1 cellular context compared by ENCODE assay signal in the genomic region with DNA sequence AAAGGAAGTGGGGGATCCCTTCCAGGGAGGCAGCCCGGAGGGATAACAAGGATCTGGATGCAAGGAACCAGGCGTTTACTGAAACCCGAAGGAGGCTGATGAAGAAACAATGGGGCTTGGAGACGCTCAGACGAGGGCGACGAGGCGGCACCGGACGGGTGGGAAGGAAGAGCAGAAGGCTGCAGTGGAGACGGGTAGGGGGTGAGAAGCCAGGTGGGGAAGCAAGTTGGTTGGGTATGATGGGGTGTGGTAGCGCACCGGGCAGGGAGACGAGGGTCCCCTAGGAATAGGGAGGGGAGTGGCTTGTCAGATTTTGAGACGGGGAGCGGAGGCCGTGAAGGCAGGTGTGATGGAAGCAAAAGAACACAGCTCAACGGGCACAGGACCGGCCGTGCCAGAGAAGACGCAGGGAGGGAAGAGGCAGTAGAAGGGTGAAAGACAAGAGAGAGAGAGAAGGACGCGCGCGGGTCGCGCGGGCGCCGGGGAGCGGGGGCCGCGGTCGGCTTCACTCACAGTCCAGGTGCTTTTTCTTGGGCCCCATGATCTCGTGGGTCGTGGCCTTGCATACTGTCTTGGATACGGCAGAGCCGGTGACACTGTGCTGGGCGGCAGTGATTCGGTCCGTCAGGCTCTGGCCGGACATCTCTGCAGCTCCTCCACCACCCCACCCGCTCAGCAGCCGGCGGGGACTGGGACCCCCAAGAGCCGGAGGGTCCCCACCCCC.
TF ChIP-seq lines count a peak whose summit lies in the region.

No MANE protein-coding gene starts in this region.

TF ChIP-seq in K562, 482 proteins besides CTCF, POLR2A, EP300 and RAD21 (continued from another document):
- TF ChIP-seq, protein P1, sequence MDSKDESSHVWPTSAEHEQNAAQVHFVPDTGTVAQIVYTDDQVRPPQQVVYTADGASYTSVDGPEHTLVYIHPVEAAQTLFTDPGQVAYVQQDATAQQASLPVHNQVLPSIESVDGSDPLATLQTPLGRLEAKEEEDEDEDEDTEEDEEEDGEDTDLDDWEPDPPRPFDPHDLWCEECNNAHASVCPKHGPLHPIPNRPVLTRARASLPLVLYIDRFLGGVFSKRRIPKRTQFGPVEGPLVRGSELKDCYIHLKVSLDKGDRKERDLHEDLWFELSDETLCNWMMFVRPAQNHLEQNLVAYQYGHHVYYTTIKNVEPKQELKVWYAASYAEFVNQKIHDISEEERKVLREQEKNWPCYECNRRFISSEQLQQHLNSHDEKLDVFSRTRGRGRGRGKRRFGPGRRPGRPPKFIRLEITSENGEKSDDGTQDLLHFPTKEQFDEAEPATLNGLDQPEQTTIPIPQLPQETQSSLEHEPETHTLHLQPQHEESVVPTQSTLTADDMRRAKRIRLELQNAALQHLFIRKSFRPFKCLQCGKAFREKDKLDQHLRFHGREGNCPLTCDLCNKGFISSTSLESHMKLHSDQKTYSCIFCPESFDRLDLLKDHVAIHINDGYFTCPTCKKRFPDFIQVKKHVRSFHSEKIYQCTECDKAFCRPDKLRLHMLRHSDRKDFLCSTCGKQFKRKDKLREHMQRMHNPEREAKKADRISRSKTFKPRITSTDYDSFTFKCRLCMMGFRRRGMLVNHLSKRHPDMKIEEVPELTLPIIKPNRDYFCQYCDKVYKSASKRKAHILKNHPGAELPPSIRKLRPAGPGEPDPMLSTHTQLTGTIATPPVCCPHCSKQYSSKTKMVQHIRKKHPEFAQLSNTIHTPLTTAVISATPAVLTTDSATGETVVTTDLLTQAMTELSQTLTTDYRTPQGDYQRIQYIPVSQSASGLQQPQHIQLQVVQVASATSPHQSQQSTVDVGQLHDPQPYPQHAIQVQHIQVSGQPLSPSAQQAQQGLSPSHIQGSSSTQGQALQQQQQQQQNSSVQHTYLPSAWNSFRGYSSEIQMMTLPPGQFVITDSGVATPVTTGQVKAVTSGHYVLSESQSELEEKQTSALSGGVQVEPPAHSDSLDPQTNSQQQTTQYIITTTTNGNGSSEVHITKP (IDR thresholded peaks at IDR 0.05; ENCODE audit: partially characterized antibody), result no peak
- TF ChIP-seq BCL6 (CRISPR knock-in tag; IDR thresholded peaks at IDR 0.05) (no peak), RBBP5 (IDR thresholded peaks at IDR 0.05; ENCODE audit: borderline replicate concordance, insufficient read depth, low read length, poor library complexity, severe bottlenecking) (peak; percentile 63)
- TF ChIP-seq, protein P2, sequence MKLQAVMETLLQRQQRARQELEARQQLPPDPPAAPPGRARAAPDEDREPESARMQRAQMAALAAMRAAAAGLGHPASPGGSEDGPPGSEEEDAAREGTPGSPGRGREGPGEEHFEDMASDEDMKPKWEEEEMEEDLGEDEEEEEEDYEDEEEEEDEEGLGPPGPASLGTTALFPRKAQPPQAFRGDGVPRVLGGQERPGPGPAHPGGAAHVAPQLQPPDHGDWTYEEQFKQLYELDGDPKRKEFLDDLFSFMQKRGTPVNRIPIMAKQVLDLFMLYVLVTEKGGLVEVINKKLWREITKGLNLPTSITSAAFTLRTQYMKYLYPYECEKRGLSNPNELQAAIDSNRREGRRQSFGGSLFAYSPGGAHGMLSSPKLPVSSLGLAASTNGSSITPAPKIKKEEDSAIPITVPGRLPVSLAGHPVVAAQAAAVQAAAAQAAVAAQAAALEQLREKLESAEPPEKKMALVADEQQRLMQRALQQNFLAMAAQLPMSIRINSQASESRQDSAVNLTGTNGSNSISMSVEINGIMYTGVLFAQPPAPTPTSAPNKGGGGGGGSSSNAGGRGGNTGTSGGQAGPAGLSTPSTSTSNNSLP (IDR thresholded peaks at IDR 0.05; ENCODE audit: borderline replicate concordance, low read depth, low read length), result no peak
TF ChIP-seq in K562: peak in this region for 45.
